In genomic region chr21:44058652-44058964, GRCh38 we compare ENCODE assay signal across 1 cellular context.
TF ChIP-seq lines count a peak whose summit lies in the region.

No MANE protein-coding gene starts in this region.

TF ChIP-seq in WTC11, 78 proteins besides CTCF, POLR2A, EP300 and RAD21 (continued from another document):
- TF ChIP-seq SP1 (CRISPR knock-in tag; conservative IDR thresholded peaks at IDR 0.05) (no peak), NR2C2 (CRISPR knock-in tag; IDR thresholded peaks at IDR 0.05) (no peak), RELA (CRISPR knock-in tag; IDR thresholded peaks at IDR 0.05; ENCODE audit: borderline replicate concordance) (no peak), ZNF396 (CRISPR knock-in tag; IDR thresholded peaks at IDR 0.05; ENCODE audit: borderline replicate concordance) (no peak)
